In genomic region chr3:122754867-122755835, GRCh38 we compare ENCODE assay signal across 8 cellular contexts. TPM values are rescaled to one million over a fixed set of nuclear protein-coding genes. Genes with fewer than 3 reads are reported as not detected.
DNase-seq lines count a peak whose midpoint lies in the region; ATAC-seq and TF ChIP-seq lines count a peak whose summit lies in the region.

No MANE protein-coding gene starts in this region.

- no peaks in the 10 kb centered on the region for H3K27me3 Mint-ChIP-seq in effector memory CD8-positive, alpha-beta T cell
- H3K27me3 Mint-ChIP-seq in neural crest cell (ENCODE audit: low read depth), result no peaks in the 10 kb centered on the region

- H3K27ac Mint-ChIP-seq in effector memory CD8-positive, alpha-beta T cell, result peak overlapping the region in 1 of 2 donors; percentile 21
- no peak overlapping the region for H3K27ac Mint-ChIP-seq in neural crest cell (ENCODE audit: unreplicated experiment)

- no peaks in the 10 kb centered on the region for H3K27me3 ChIP-seq in Loucy (ENCODE audit: insufficient read depth, low read length, poor library complexity, severe bottlenecking)
- no peaks in the 10 kb centered on the region for H3K27me3 ChIP-seq in aorta (ENCODE audit: control insufficient read depth in 1 of 2, insufficient read depth in 2 of 2, low read length in 1 of 2)

- no peaks in the 10 kb centered on the region for H3K9me2 ChIP-seq in Loucy (replicated peaks; ENCODE audit: low read depth, low read length)

- no peak overlapping the region for H3K4me3 Mint-ChIP-seq in effector memory CD8-positive, alpha-beta T cell
- H3K4me3 Mint-ChIP-seq in neural crest cell, result no peak overlapping the region

- no peak overlapping the region for H3K27ac ChIP-seq in aorta (ENCODE audit: low read depth in 1 of 2, low read length in 2 of 2)

- DNase-seq in AG08395 (ENCODE audit: low spot score) (peak; percentile 65), neural crest cell (ENCODE audit: low read depth, low spot score) (no peak), aorta (no peak), mesenteric fat pad (ENCODE audit: low spot score) (no peak)
- peak; percentile 10 to 17 (median 13) for DNase-seq in effector memory CD8-positive, alpha-beta T cell

- H3K79me2 ChIP-seq in Loucy (ENCODE audit: insufficient read depth, low read length), result no peaks in the 10 kb centered on the region

- 88 to 90% methylated on average over 8 of the region's 8 CpGs for WGBS in aorta, 2 donors

- H4K20me1 ChIP-seq in Loucy (ENCODE audit: insufficient read depth, low read length, poor library complexity, severe bottlenecking), result no peaks in the 10 kb centered on the region

- H3K36me3 ChIP-seq in Loucy (ENCODE audit: insufficient read depth, low read length) (peaks cover 14% of the 10 kb centered on the region; the same call in 1 of the 2 replicates), aorta (ENCODE audit: control insufficient read depth in 1 of 2, insufficient read depth in 2 of 2, low read length in 1 of 2) (peaks cover 10 to 11% of the 10 kb centered on the region in 2 donors)

- H3K9ac ChIP-seq in Loucy (ENCODE audit: low read depth, low read length, poor library complexity, severe bottlenecking), result no peak overlapping the region

- H3K9me3 Mint-ChIP-seq in effector memory CD8-positive, alpha-beta T cell, result no peaks in the 10 kb centered on the region
- peaks cover 2% of the 10 kb centered on the region for H3K9me3 Mint-ChIP-seq in neural crest cell

- H3K4me1 ChIP-seq in Loucy (ENCODE audit: insufficient read depth, low read length, poor library complexity, severe bottlenecking) (peaks cover 14% of the 10 kb centered on the region), aorta (ENCODE audit: control insufficient read depth in 1 of 2, insufficient read depth in 2 of 2, low read length in 2 of 2) (no peaks in the 10 kb centered on the region)

- H3K4me2 ChIP-seq in Loucy (ENCODE audit: low read depth, low read length, poor library complexity, severe bottlenecking), result no peak overlapping the region

- intact Hi-C loops in aorta (cut with DNase I), result no loop called here

- TF ChIP-seq CTCF in Loucy (conservative IDR thresholded peaks at IDR 0.05; ENCODE audit: low read length), result peak; percentile 96
- TF ChIP-seq CTCF in neural crest cell (conservative IDR thresholded peaks at IDR 0.05), result peak; percentile 72

- H3K4me1 Mint-ChIP-seq in effector memory CD8-positive, alpha-beta T cell (ENCODE audit: low read depth in 2 of 2), result peaks cover 0 to 3% of the 10 kb centered on the region in 2 donors
- no peaks in the 10 kb centered on the region for H3K4me1 Mint-ChIP-seq in neural crest cell

- no peaks in the 10 kb centered on the region for H3F3A ChIP-seq in Loucy (ENCODE audit: low read depth)

- H3K9me3 ChIP-seq in Loucy (ENCODE audit: insufficient read depth, low read depth, low read length), result no peaks in the 10 kb centered on the region
- H3K9me3 ChIP-seq in aorta (ENCODE audit: control insufficient read depth, low read length), result no peaks in the 10 kb centered on the region

- peaks cover 18% of the 10 kb centered on the region for H3K36me3 Mint-ChIP-seq in effector memory CD8-positive, alpha-beta T cell (ENCODE audit: insufficient read depth)
- peaks cover 16% of the 10 kb centered on the region for H3K36me3 Mint-ChIP-seq in neural crest cell (ENCODE audit: low read depth)

- H3K4me3 ChIP-seq in Loucy (ENCODE audit: low read length, poor library complexity, severe bottlenecking) (no peak overlapping the region), aorta (ENCODE audit: low read length in 2 of 2) (no peak overlapping the region)

- no peak overlapping the region for H2AFZ ChIP-seq in Loucy (ENCODE audit: low read length)

- ATAC-seq in GM19023 (IDR thresholded peaks at IDR 0.05; ENCODE audit: unreplicated experiment), result peak; percentile 62
- ATAC-seq in effector memory CD8-positive, alpha-beta T cell (replicated peaks), result peak; percentile 79
- no peak for ATAC-seq in HG02884 (IDR thresholded peaks at IDR 0.05; ENCODE audit: unreplicated experiment)
- no peak for ATAC-seq in aorta (ENCODE audit: low FRiP score)

RNA-seq across cellular contexts. Expression of gene HSPBAP1, which starts 38.5 kb away (rescaled TPM):
- 9.9 and 10.9 TPM in 2 replicates for total RNA-seq in neural crest cell
- 10 to 100 TPM in 1 of 2 donors, 1 to 10 TPM in 1; 8.5 to 18.6 TPM for total RNA-seq in aorta
- polyA plus RNA-seq in aorta, result 10 to 100 TPM in 1 of 2 donors, 1 to 10 TPM in 1; 3.5 to 11.7 TPM
- 8.4 TPM for total RNA-seq in mesenteric fat pad

RNA-seq across cellular contexts. Expression of gene SLC49A4, which starts 39.7 kb away (rescaled TPM):
- 16.4 and 16.6 TPM in 2 replicates for total RNA-seq in neural crest cell
- total RNA-seq in aorta, result 10 to 100 TPM; 10.3 to 13.4 TPM
- polyA plus RNA-seq in aorta, result 1 to 10 TPM; 3.1 to 6.8 TPM
- 16.2 TPM for total RNA-seq in mesenteric fat pad

Comparison
In these comparisons a context has a peak if more than half of its experiments do, and no peak if none do; other contexts are left out.
1. DNase-seq: peak in AG08395 (single experiment) and effector memory CD8-positive, alpha-beta T cell (3 of 3); none in neural crest cell (single experiment), aorta (0 of 2) and mesenteric fat pad (single experiment).
2. ATAC-seq: peak in GM19023 (single experiment) and effector memory CD8-positive, alpha-beta T cell (single experiment); none in HG02884 (single experiment) and aorta (single experiment).